In the genomic region with DNA sequence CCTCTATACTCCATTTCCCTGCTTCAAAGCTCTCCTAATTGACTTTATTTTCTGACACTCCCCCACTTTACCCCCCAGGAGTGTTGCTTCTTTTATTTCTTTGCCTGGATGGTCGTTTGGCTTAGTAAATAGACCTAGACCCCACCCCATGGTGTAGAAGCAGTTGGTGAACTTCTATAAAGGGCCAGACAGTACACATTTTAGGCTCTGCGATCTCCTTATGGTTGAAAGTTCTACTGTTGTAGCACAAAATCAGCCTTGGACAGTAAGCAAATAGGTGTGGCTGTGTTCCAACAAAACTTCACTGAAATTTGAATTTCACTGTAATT, we compare ENCODE assay signal across 10 cellular contexts. TPM values are rescaled to one million over a fixed set of nuclear protein-coding genes. Genes with fewer than 3 reads are reported as not detected.
DNase-seq lines count a peak whose midpoint lies in the region; ATAC-seq, FAIRE-seq and TF ChIP-seq lines count a peak whose summit lies in the region.
"Had no signal": no experiment of that assay in that cellular context is flagged by ENCODE, and none has a peak within 500 bp of the region (broad histone marks: within the 10 kb centered on the region; RNA-seq: fewer than 3 reads in every experiment).

No MANE protein-coding gene starts in this region.

- H3K27ac ChIP-seq in PC-9 = no peak overlapping the region
- H3K27ac ChIP-seq in small intestine (ENCODE audit: low read depth in 1 of 2, low read length in 1 of 2) = peak overlapping the region; percentile 42 to 72
- H3K27ac ChIP-seq: cardiac muscle cell had no signal

- intact Hi-C loops in activated CD4-positive, alpha-beta T cell treated with anti-CD3 and anti-CD28 coated beads for 36 hours (cut with DNase I, micrococcal nuclease) = loop anchor here (1.0 to 5.0 kb wide), 7 partner anchors 32 to 745 kb away; partner anchors contain the start of genes COPS3 (in 1 of the 2), ZNF287 (in 1 of the 2) and ZNF624 (in 1 of the 2)
- intact Hi-C loops in PC-9 (cut with micrococcal nuclease; ENCODE audit: unreplicated experiment) = loop anchor here (2.0 to 10.0 kb wide), 3 partner anchors 52 to 454 kb away; no protein-coding TSS in a partner anchor

- CTCF ChIA-PET in activated CD4-positive, alpha-beta T cell treated with anti-CD3 and anti-CD28 coated beads for 36 hours (lab: Charles Lee) = interaction anchor here (0.6 to 2.3 kb wide), 11 partner anchors 14 to 379 kb away, joined by 3 to 25 read pairs (median 4); partner anchors contain the start of gene ZNF287
- CTCF ChIA-PET in PC-9 (lab: Charles Lee) = interaction anchor here (0.7 kb wide), 1 partner anchor 76 kb away, joined by 3 read pairs; no protein-coding TSS in a partner anchor

- 36 to 48% (median 42%) methylated on average over 2 of the region's 2 CpGs for WGBS in small intestine, 3 donors

- no TSS peak for BruUV-seq in PC-9 (replicated peaks; lab: Mats Ljungman, UMichigan)

- H3K4me1 ChIP-seq in PC-9 (replicated peaks; ENCODE audit: insufficient read depth) (no peaks in the 10 kb centered on the region), small intestine (ENCODE audit: control insufficient read depth in 2 of 2, insufficient read depth in 1 of 2, low read depth in 1 of 2, low read length in 1 of 2) (no peaks in the 10 kb centered on the region)

- H3K27ac Mint-ChIP-seq in activated CD4-positive, alpha-beta T cell treated with anti-CD3 and anti-CD28 coated beads for 36 hours = no peak overlapping the region
- H3K27ac Mint-ChIP-seq in endothelial cell (ENCODE audit: unreplicated experiment) = no peak overlapping the region

- H3K9me2 ChIP-seq in PC-9 (ENCODE audit: insufficient read depth) = no peaks in the 10 kb centered on the region

- H3K4me3 ChIP-seq in PC-9 = no peak overlapping the region; the same call in 1 of the 2 replicates
- no peak overlapping the region for H3K4me3 ChIP-seq in small intestine (ENCODE audit: low read depth in 1 of 2, low read length in 2 of 2)

- H3K27me3 Mint-ChIP-seq in activated CD4-positive, alpha-beta T cell treated with anti-CD3 and anti-CD28 coated beads for 36 hours = no peaks in the 10 kb centered on the region
- H3K27me3 Mint-ChIP-seq in endothelial cell (ENCODE audit: unreplicated experiment) = no peaks in the 10 kb centered on the region

- H3K79me2 ChIP-seq in PC-9 (ENCODE audit: low read depth) = no peaks in the 10 kb centered on the region

- TF ChIP-seq CTCF in PC-9 (conservative IDR thresholded peaks at IDR 0.05) (0 out of 2 replicates have a peak, but pooled peaks have one; percentile 7), endothelial cell (IDR thresholded peaks at IDR 0.05; ENCODE audit: unreplicated experiment) (no peak)

- H3F3A ChIP-seq in PC-9 (ENCODE audit: insufficient read depth, low read depth) = peaks cover 4% of the 10 kb centered on the region; the same call in 1 of the 2 replicates

- H2AFZ ChIP-seq in PC-9 = no peak overlapping the region

- no peaks in the 10 kb centered on the region for H3K9me3 ChIP-seq in PC-9 (ENCODE audit: insufficient read depth, low read depth)
- no peaks in the 10 kb centered on the region for H3K9me3 ChIP-seq in small intestine (ENCODE audit: control insufficient read depth, low read depth)

- peaks cover 1% of the 10 kb centered on the region for H3K36me3 Mint-ChIP-seq in activated CD4-positive, alpha-beta T cell treated with anti-CD3 and anti-CD28 coated beads for 36 hours (ENCODE audit: low read depth)
- no peaks in the 10 kb centered on the region for H3K36me3 Mint-ChIP-seq in endothelial cell (ENCODE audit: low read depth, unreplicated experiment)

- no peak for DNase-seq in activated CD4-positive, alpha-beta T cell treated with anti-CD3 and anti-CD28 coated beads for 36 hours
- no peak for DNase-seq in activated CD4-positive, alpha-beta T cell treated with anti-CD3 and anti-CD28 coated beads for 4 hours
- DNase-seq in PC-9 (no peak), endothelial cell (ENCODE audit: low spot score) (no peak), small intestine (no peak), NCI-H2227 (lab: John Stamatoyannopoulos, UW; ENCODE audit: unreplicated experiment) (no peak)

- peaks cover 2% of the 10 kb centered on the region for H3K9me3 Mint-ChIP-seq in activated CD4-positive, alpha-beta T cell treated with anti-CD3 and anti-CD28 coated beads for 36 hours (ENCODE audit: low read depth)
- H3K9me3 Mint-ChIP-seq in endothelial cell (ENCODE audit: unreplicated experiment) = no peaks in the 10 kb centered on the region

- no peaks in the 10 kb centered on the region for H4K20me1 ChIP-seq in PC-9 (ENCODE audit: insufficient read depth)

- FAIRE-seq in small intestine (lab: Jason Lieb, UNC) = no peak

- peak overlapping the region; percentile 92 for H3K4me3 Mint-ChIP-seq in activated CD4-positive, alpha-beta T cell treated with anti-CD3 and anti-CD28 coated beads for 36 hours
- H3K4me3 Mint-ChIP-seq in endothelial cell (ENCODE audit: unreplicated experiment) = peak overlapping the region; percentile 22

- POLR2A ChIA-PET in activated CD4-positive, alpha-beta T cell treated with anti-CD3 and anti-CD28 coated beads for 36 hours (lab: Charles Lee) = interaction anchor here (1.6 kb wide), 1 partner anchor 174 kb away, joined by 3 read pairs; no protein-coding TSS in a partner anchor
- POLR2A ChIA-PET in PC-9 (lab: Charles Lee; ENCODE audit: unreplicated experiment) = no interaction called here

- peaks cover 9% of the 10 kb centered on the region for H3K4me1 Mint-ChIP-seq in activated CD4-positive, alpha-beta T cell treated with anti-CD3 and anti-CD28 coated beads for 36 hours
- H3K4me1 Mint-ChIP-seq in endothelial cell (ENCODE audit: unreplicated experiment) = peaks cover 4% of the 10 kb centered on the region

- TF ChIP-seq POLR2A in GM18505 (IDR thresholded peaks at IDR 0.05; ENCODE audit: borderline replicate concordance, extremely low read depth, insufficient read depth, insufficient read length) = no peak

- peak overlapping the region; percentile 94; the same call in 1 of the 2 replicates for H3K4me2 ChIP-seq in PC-9

- H3K36me3 ChIP-seq in PC-9 (ENCODE audit: low read depth) (no peaks in the 10 kb centered on the region), small intestine (ENCODE audit: control insufficient read depth in 2 of 2, insufficient read depth in 2 of 2, low read length in 2 of 2) (no peaks in the 10 kb centered on the region)
- H3K36me3 ChIP-seq: cardiac muscle cell had no signal

- H3K27me3 ChIP-seq in PC-9 (ENCODE audit: insufficient read depth, low read depth) = no peaks in the 10 kb centered on the region
- H3K27me3 ChIP-seq in small intestine (ENCODE audit: control insufficient read depth in 2 of 2, insufficient read depth in 2 of 2, low read length in 2 of 2) = no peaks in the 10 kb centered on the region
- H3K27me3 ChIP-seq: cardiac muscle cell had no signal

- no peak for ATAC-seq in activated CD4-positive, alpha-beta T cell treated with anti-CD3 and anti-CD28 coated beads for 36 hours
- no peak for ATAC-seq in GM18505 (IDR thresholded peaks at IDR 0.05; ENCODE audit: unreplicated experiment)
- ATAC-seq in HG03039 (IDR thresholded peaks at IDR 0.05; ENCODE audit: unreplicated experiment) = no peak

RNA-seq across cellular contexts. Expression of gene ZNF287, which starts 31.9 kb away (rescaled TPM):
- 1 to 10 TPM; 9.4 TPM for total RNA-seq in activated CD4-positive, alpha-beta T cell treated with anti-CD3 and anti-CD28 coated beads for 36 hours
- total RNA-seq in PC-9 (2021) (4.3 and 4.5 TPM in 2 replicates), endothelial cell (ENCODE audit: unreplicated experiment) (8.0 TPM)
- 1 to 10 TPM in 1 of 3 donors, under 1 TPM in 1, not detected in 1; 0.81 to 2.2 TPM for polyA plus RNA-seq in small intestine
- total RNA-seq: HT-29 had no signal

RNA-seq across cellular contexts. Expression of gene LRRC75A, which starts 45.1 kb away (rescaled TPM):
- 1 to 10 TPM; 1.1 to 1.2 TPM for total RNA-seq in activated CD4-positive, alpha-beta T cell treated with anti-CD3 and anti-CD28 coated beads for 36 hours
- 14.0 and 15.8 TPM in 2 replicates for total RNA-seq in PC-9 (2021)
- 0.95 TPM for total RNA-seq in endothelial cell (ENCODE audit: unreplicated experiment)
- 100 to 1,000 TPM in 1 of 3 donors, 10 to 100 TPM in 2; 30.5 to 130 (median 80.5) TPM for polyA plus RNA-seq in small intestine
